9 cellular contexts compared by ENCODE assay signal in genomic region chr11:26993965-26994446, GRCh38. TPM values are rescaled to one million over a fixed set of nuclear protein-coding genes. Genes with fewer than 3 reads are reported as not detected.
DNase-seq lines count a peak whose midpoint lies in the region; ATAC-seq and TF ChIP-seq lines count a peak whose summit lies in the region.
"Had no signal": no experiment of that assay in that cellular context is flagged by ENCODE, and none has a peak within 500 bp of the region (broad histone marks: within the 10 kb centered on the region; RNA-seq: fewer than 3 reads in every experiment).

Gene FIBIN, plus strand, starts transcription at chr11:26994112. Its CDS starts 415 bp downstream, at chr11:26994527.

- WGBS in mammary epithelial cell (ENCODE audit: low coverage, missing lambda C conversion rate): 12% methylated on average over 14 of the region's 21 CpGs

- BruUV-seq in mammary epithelial cell (replicated peaks; lab: Mats Ljungman, UMichigan): no TSS peak

- H3K4me1 ChIP-seq in GM23338 (ENCODE audit: insufficient read depth): no peaks in the 10 kb centered on the region
- peaks cover 21% of the 10 kb centered on the region for H3K4me1 ChIP-seq in mammary epithelial cell (ENCODE audit: insufficient read depth, low read length)
- H3K4me1 ChIP-seq in gastrocnemius medialis: peaks cover 15 to 18% of the 10 kb centered on the region in 2 donors
- H3K4me1 ChIP-seq: parathyroid adenoma had no signal

- no peaks in the 10 kb centered on the region for H3K9me3 Mint-ChIP-seq in GM23338

- H3K36me3 Mint-ChIP-seq in GM23338 (ENCODE audit: low read depth): no peaks in the 10 kb centered on the region

- H3F3A ChIP-seq in GM23338 (replicated peaks; ENCODE audit: low read depth): no peaks in the 10 kb centered on the region

- H3K27me3 ChIP-seq in GM23338 (ENCODE audit: insufficient read depth): peaks cover 13% of the 10 kb centered on the region
- H3K27me3 ChIP-seq in mammary epithelial cell (ENCODE audit: insufficient read depth, low read length): no peaks in the 10 kb centered on the region
- no peaks in the 10 kb centered on the region for H3K27me3 ChIP-seq in gastrocnemius medialis

- H2AFZ ChIP-seq in GM23338: peak within 1 kb of the TSS; percentile 44
- H2AFZ ChIP-seq in mammary epithelial cell (ENCODE audit: low read depth, low read length): peak within 1 kb of the TSS; percentile 94
- H2AFZ ChIP-seq: parathyroid adenoma had no signal

- H3K27me3 Mint-ChIP-seq in GM23338 (ENCODE audit: insufficient read depth, low read depth, poor library complexity): peaks cover 4% of the 10 kb centered on the region

- TF ChIP-seq POLR2A in gastrocnemius medialis (IDR thresholded peaks at IDR 0.05): peak in 1 of 2 donors; percentile 58

- CTCF ChIA-PET in mammary epithelial cell (lab: Charles Lee; ENCODE audit: low non-redundant PET): no interaction called here

- in situ Hi-C loops in mammary epithelial cell (cut with MboI; ENCODE audit: low sequenced_read_pairs in 2 of 2): no loop called here
- in situ Hi-C loops in gastrocnemius medialis (cut with MboI; ENCODE audit: low sequenced_read_pairs in 4 of 4): no loop called here

- H3K27ac ChIP-seq in GM23338 (ENCODE audit: low read depth) (no peak within 1 kb of the TSS), mammary epithelial cell (ENCODE audit: insufficient read depth, low read depth, low read length) (no peak within 1 kb of the TSS), gastrocnemius medialis (peak within 1 kb of the TSS; percentile 63 to 72 (median 71))
- H3K27ac ChIP-seq: parathyroid adenoma had no signal

- intact Hi-C loops in mammary epithelial cell (cut with micrococcal nuclease) (no loop called here), gastrocnemius medialis (cut with DNase I; ENCODE audit: low total_unique reads) (loop anchor here (5.0 kb wide), 3 partner anchors 48 to 242 kb away; partner anchors contain the start of gene BBOX1)

- peak within 1 kb of the TSS; percentile 51 for H3K4me3 ChIP-seq in GM23338
- peak within 1 kb of the TSS; percentile 50 to 75 (median 57) for H3K4me3 ChIP-seq in mammary epithelial cell (replicated peaks in 1 of 3; ENCODE audit: insufficient read depth in 1 of 3, low read depth in 2 of 3, low read length in 3 of 3)
- peak within 1 kb of the TSS; percentile 56 for H3K4me3 ChIP-seq in iPS-18c (ENCODE audit: insufficient read depth, low read depth, low read length)
- peak within 1 kb of the TSS; percentile 54 to 59 (median 56) for H3K4me3 ChIP-seq in gastrocnemius medialis

- DNase-seq in GM23338 (ENCODE audit: low spot score) (peak; percentile 57), mammary epithelial cell (peak; percentile 34), gastrocnemius medialis (peak; percentile 22 to 25), NCI-H146 (lab: John Stamatoyannopoulos, UW) (no peak), GM19240 (ENCODE audit: insufficient read length, low spot score) (no peak), NCI-H2081 (lab: John Stamatoyannopoulos, UW) (no peak)

- H3K4me1 Mint-ChIP-seq in GM23338: peaks cover 2% of the 10 kb centered on the region; the same call in 2 of the 3 replicates

- H3K9me2 ChIP-seq in GM23338 (ENCODE audit: insufficient read depth): peaks cover 5% of the 10 kb centered on the region; the same call in 1 of the 2 replicates

- TF ChIP-seq CTCF in GM23338 (conservative IDR thresholded peaks at IDR 0.05; ENCODE audit: low read depth in 2 of 2): no peak
- no peak for TF ChIP-seq CTCF in mammary epithelial cell (conservative IDR thresholded peaks at IDR 0.05 in 1 of 2, IDR thresholded peaks at IDR 0.05 in 1 of 2; ENCODE audit: extremely low read depth in 1 of 2, insufficient read depth in 1 of 2, low read depth in 1 of 2, low read length in 2 of 2)
- TF ChIP-seq CTCF in gastrocnemius medialis (IDR thresholded peaks at IDR 0.05 in 4 of 5, conservative IDR thresholded peaks at IDR 0.05 in 1 of 5): no peak

- H3K36me3 ChIP-seq in GM23338 (ENCODE audit: insufficient read depth) (no peaks in the 10 kb centered on the region), mammary epithelial cell (ENCODE audit: insufficient read depth, low read length) (no peaks in the 10 kb centered on the region), gastrocnemius medialis (no peaks in the 10 kb centered on the region)

- ATAC-seq in GM23338: peak; percentile 96
- ATAC-seq in gastrocnemius medialis: peak; percentile 64 to 65
- no peak for ATAC-seq in HG02852 (IDR thresholded peaks at IDR 0.05; ENCODE audit: unreplicated experiment)

- no peaks in the 10 kb centered on the region for H3K79me2 ChIP-seq in GM23338 (replicated peaks; ENCODE audit: insufficient read depth)
- H3K79me2 ChIP-seq in mammary epithelial cell (ENCODE audit: insufficient read depth, low read length): no peaks in the 10 kb centered on the region
- H3K79me2 ChIP-seq: parathyroid adenoma had no signal

- peak within 1 kb of the TSS; percentile 80 for H3K4me2 ChIP-seq in GM23338
- peak within 1 kb of the TSS; percentile 96 for H3K4me2 ChIP-seq in mammary epithelial cell (ENCODE audit: insufficient read depth, low read depth, low read length)

- dilution Hi-C loops in mammary epithelial cell (cut with HindIII; ENCODE audit: low sequenced_read_pairs): no loop called here

- H3K4me3 Mint-ChIP-seq in GM23338: peak within 1 kb of the TSS; percentile 74

- H4K20me1 ChIP-seq in GM23338 (replicated peaks; ENCODE audit: insufficient read depth): no peaks in the 10 kb centered on the region
- H4K20me1 ChIP-seq in mammary epithelial cell (ENCODE audit: insufficient read depth, low read length): no peaks in the 10 kb centered on the region

- H3K9ac ChIP-seq in mammary epithelial cell (ENCODE audit: insufficient read depth, low read length): peak within 1 kb of the TSS; percentile 3
- H3K9ac ChIP-seq: parathyroid adenoma had no signal

- H3K27ac Mint-ChIP-seq in GM23338: no peak within 1 kb of the TSS

- no peaks in the 10 kb centered on the region for H3K9me3 ChIP-seq in mammary epithelial cell (replicated peaks; ENCODE audit: insufficient read depth, low read length)
- no peaks in the 10 kb centered on the region for H3K9me3 ChIP-seq in iPS-18c (ENCODE audit: control insufficient read depth, insufficient read depth, low read length)
- H3K9me3 ChIP-seq in gastrocnemius medialis: no peaks in the 10 kb centered on the region

TF ChIP-seq in GM23338, 12 proteins besides CTCF, POLR2A, EP300 and RAD21 (continues in another document):
- TF ChIP-seq ZNF331 (CRISPR knock-in tag; IDR thresholded peaks at IDR 0.05; ENCODE audit: low read depth) (no peak), CREB1 (CRISPR knock-in tag; IDR thresholded peaks at IDR 0.05; ENCODE audit: low read depth) (no peak), ZNF114 (CRISPR knock-in tag; IDR thresholded peaks at IDR 0.05) (no peak), EZH2phosphoT487 (IDR thresholded peaks at IDR 0.05; ENCODE audit: unreplicated experiment) (no peak), EZH2 (IDR thresholded peaks at IDR 0.05; ENCODE audit: low read depth, unreplicated experiment) (no peak), JUNB (IDR thresholded peaks at IDR 0.05; ENCODE audit: unreplicated experiment) (no peak)

RNA-seq across cellular contexts. Expression of gene FIBIN, which starts in this region (rescaled TPM):
- total RNA-seq in GM23338 (2014; rRNA removed; shearing (Covaris generic)): 0.66 TPM in 1 of 2 replicates, not detected in the other
- polyA plus RNA-seq in GM23338 (2016; fragmentation: Nextera tagmentation; extraction: Ambion mirVana) (0.21 and 0.33 TPM in 2 replicates), mammary epithelial cell (0.77 TPM)
- total RNA-seq in mammary epithelial cell (10 to 100 TPM in 1 of 2 donors, 1 to 10 TPM in 1; 3.4 to 18.0 TPM), gastrocnemius medialis (10 to 100 TPM; 10.7 to 23.6 (median 21.3) TPM)
- polyA minus RNA-seq in mammary epithelial cell: not detected

Comparison
In these comparisons a context has a peak if more than half of its experiments do, and no peak if none do; other contexts are left out.
1. Peak in DNase-seq, ATAC-seq, H3K4me3 ChIP-seq and H3K4me2 ChIP-seq in GM23338; RNA of the gene not detected or under 1 TPM.
2. DNase-seq: peak in mammary epithelial cell (single experiment) and gastrocnemius medialis (2 of 2); none in NCI-H146 (single experiment), GM19240 (single experiment) and NCI-H2081 (0 of 2).
3. H3K27ac ChIP-seq: peak in gastrocnemius medialis (4 of 4); none in GM23338 (single experiment) and mammary epithelial cell (single experiment).
4. Peak in every context shown above with its lines, with median percentiles within 50 percentile points of each other: H3K4me3 ChIP-seq.